ENCODE assay signal across 1 cellular context in genomic region chr9:108551030-108551964, GRCh38.
TF ChIP-seq lines count a peak whose summit lies in the region.

No MANE protein-coding gene starts in this region.

TF ChIP-seq in IMR-90, 13 proteins besides CTCF, POLR2A, EP300 and RAD21 (continued from another document):
- TF ChIP-seq CEBPB (IDR thresholded peaks at IDR 0.05; ENCODE audit: low read depth, low read length) (peak; percentile 75), RCOR1 (IDR thresholded peaks at IDR 0.05; ENCODE audit: insufficient replicate concordance, low read length) (no peak), FOS (IDR thresholded peaks at IDR 0.05; ENCODE audit: low read depth, low read length) (peak; percentile 75)
